In the genomic region with DNA sequence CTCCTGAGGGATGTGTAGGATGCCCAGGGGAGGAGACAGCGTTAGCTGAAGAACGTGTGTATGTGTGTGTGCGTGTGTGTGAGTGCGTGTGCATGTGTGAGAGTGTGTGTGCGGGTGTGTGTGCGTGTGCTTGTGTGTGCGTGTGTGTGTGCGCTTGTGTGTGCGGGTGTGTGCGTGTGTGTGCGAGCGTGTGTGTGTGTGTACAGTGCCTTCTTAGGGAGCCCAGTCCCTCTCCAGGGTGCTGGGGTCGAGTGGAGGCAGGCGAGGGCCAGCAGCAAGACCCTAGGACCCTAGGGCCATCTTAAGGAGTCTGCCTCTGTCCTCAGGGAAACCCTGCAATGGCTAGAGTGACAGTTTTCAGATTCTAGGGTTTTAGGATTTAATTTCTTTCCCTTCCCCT, we compare ENCODE assay signal across 18 cellular contexts. TPM values are rescaled to one million over a fixed set of nuclear protein-coding genes. Genes with fewer than 3 reads are reported as not detected.
A peak's percentile ranks its signal among the peaks of the same experiment; 100 is the strongest.
DNase-seq lines count a peak whose midpoint lies in the region; ATAC-seq and TF ChIP-seq lines count a peak whose summit lies in the region.
"Had no signal": no experiment of that assay in that cellular context is flagged by ENCODE, and none has a peak within 500 bp of the region (broad histone marks: within the 10 kb centered on the region; RNA-seq: fewer than 3 reads in every experiment).

No MANE protein-coding gene starts in this region.

- intact Hi-C loops in natural killer cell (cut with micrococcal nuclease) = loop anchor here (1.0 kb wide), 1 partner anchor 82 kb away; no protein-coding TSS in a partner anchor

- peaks cover 23% of the 10 kb centered on the region for H3K79me2 ChIP-seq in SK-N-SH (ENCODE audit: insufficient read depth)

- H3F3A ChIP-seq in SK-N-SH (replicated peaks; ENCODE audit: insufficient read depth) = peaks cover 40% of the 10 kb centered on the region

- no peaks in the 10 kb centered on the region for H3K27me3 Mint-ChIP-seq in glutamatergic neuron (ENCODE audit: unreplicated experiment)
- no peaks in the 10 kb centered on the region for H3K27me3 Mint-ChIP-seq in natural killer cell (ENCODE audit: low read depth in 2 of 2)

- CTCF ChIA-PET in SK-N-SH (lab: Yijun Ruan, JAX) = interaction anchor here (0.5 to 17.4 kb wide), 20 partner anchors 9 to 304 kb away, joined by 3 to 277 read pairs (median 4); partner anchors contain the start of genes TOR2A and TTC16

- H3K4me3 Mint-ChIP-seq in glutamatergic neuron (ENCODE audit: unreplicated experiment) (peak overlapping the region; percentile 37), natural killer cell (no peak overlapping the region)
- H3K4me3 Mint-ChIP-seq in stimulated activated effector memory CD8-positive, alpha-beta T cell treated with anti-CD3 and anti-CD28 coated beads, Interleukin-12 subunit alpha, Interleukin-12 subunit beta, amount 100 ng/mL, for 72 hours = no peak overlapping the region
- H3K4me3 Mint-ChIP-seq: neural crest cell, T-helper 17 cell had no signal

- H3K27ac Mint-ChIP-seq in glutamatergic neuron (ENCODE audit: unreplicated experiment) = peak overlapping the region; percentile 52
- peak overlapping the region; percentile 8 for H3K27ac Mint-ChIP-seq in stimulated activated effector memory CD8-positive, alpha-beta T cell treated with anti-CD3 and anti-CD28 coated beads, Interleukin-12 subunit alpha, Interleukin-12 subunit beta, amount 100 ng/mL, for 72 hours
- H3K27ac Mint-ChIP-seq in natural killer cell = no peak overlapping the region
- H3K27ac Mint-ChIP-seq: activated T-helper 2 cell treated with anti-CD3 and anti-CD28 coated beads, Interferon-gamma antibody, Interleukin-2, Interleukin-4, amounts not matched to agents 10 μg/mL and 5 μg/mL and 100 μg/mL, durations not matched to agents 14 hours and 24 hours and 36 hours; T-helper 17 cell had no signal

- peaks cover 2% of the 10 kb centered on the region for H3K9me3 Mint-ChIP-seq in glutamatergic neuron (ENCODE audit: unreplicated experiment)
- no peaks in the 10 kb centered on the region for H3K9me3 Mint-ChIP-seq in stimulated activated effector memory CD8-positive, alpha-beta T cell treated with anti-CD3 and anti-CD28 coated beads, Interleukin-12 subunit alpha, Interleukin-12 subunit beta, amount 100 ng/mL, for 72 hours
- no peaks in the 10 kb centered on the region for H3K9me3 Mint-ChIP-seq in natural killer cell
- H3K9me3 Mint-ChIP-seq: activated T-helper 2 cell treated with anti-CD3 and anti-CD28 coated beads, Interferon-gamma antibody, Interleukin-2, Interleukin-4, amounts not matched to agents 10 μg/mL and 5 μg/mL and 100 μg/mL, durations not matched to agents 14 hours and 24 hours and 36 hours; neural crest cell had no signal

- H4K20me1 ChIP-seq in SK-N-SH (ENCODE audit: insufficient read depth) = no peaks in the 10 kb centered on the region

- no peaks in the 10 kb centered on the region for H3K9me3 ChIP-seq in SK-N-SH
- H3K9me3 ChIP-seq: testis had no signal

- no peak for TF ChIP-seq RAD21 in SK-N-SH (IDR thresholded peaks at IDR 0.05; ENCODE audit: low read length)

- ATAC-seq in SK-N-SH treated with all-trans-retinoic acid at 6 μM for 48 hours = peak; percentile 47
- ATAC-seq in stimulated activated effector memory CD8-positive, alpha-beta T cell treated with anti-CD3 and anti-CD28 coated beads, Interleukin-12 subunit alpha, Interleukin-12 subunit beta, amount 100 ng/mL, for 72 hours = peak; percentile 17
- no peak for ATAC-seq in natural killer cell

- no peak overlapping the region for H3K4me2 ChIP-seq in SK-N-SH

- no peaks in the 10 kb centered on the region for H3K9me2 ChIP-seq in SK-N-SH

- 71% methylated on average over 13 of the region's 14 CpGs for WGBS in SK-N-SH (ENCODE audit: low lambda C conversion rate)

- POLR2A ChIA-PET in SK-N-SH (lab: Yijun Ruan, JAX) = no interaction called here

- TF ChIP-seq CTCF in SK-N-SH (IDR thresholded peaks at IDR 0.05) (no peak), VCaP (conservative IDR thresholded peaks at IDR 0.05) (no peak), glutamatergic neuron (IDR thresholded peaks at IDR 0.05; ENCODE audit: partially characterized antibody, unreplicated experiment) (no peak), natural killer cell (IDR thresholded peaks at IDR 0.05) (no peak)

- peaks cover 0 to 9% of the 10 kb centered on the region in 2 experiments for H3K36me3 ChIP-seq in SK-N-SH (replicated peaks in 1 of 2; ENCODE audit: control insufficient read depth in 1 of 2, insufficient read depth in 2 of 2, low read length in 1 of 2)
- H3K36me3 ChIP-seq: cardiac muscle cell, SJCRH30 had no signal

- no peak overlapping the region; a peak in 1 of 4 replicates for H3K4me3 ChIP-seq in SK-N-SH (ENCODE audit: low read depth in 2 of 2, low read length in 1 of 2)
- H3K4me3 ChIP-seq: cardiac muscle cell, dorsolateral prefrontal cortex, SJCRH30, testis had no signal

- no peak overlapping the region for H3K9ac ChIP-seq in SK-N-SH

- H3K4me1 Mint-ChIP-seq in glutamatergic neuron (ENCODE audit: low read depth, unreplicated experiment) (peaks cover 5% of the 10 kb centered on the region), natural killer cell (no peaks in the 10 kb centered on the region)
- H3K4me1 Mint-ChIP-seq in stimulated activated effector memory CD8-positive, alpha-beta T cell treated with anti-CD3 and anti-CD28 coated beads, Interleukin-12 subunit alpha, Interleukin-12 subunit beta, amount 100 ng/mL, for 72 hours = peaks cover 22% of the 10 kb centered on the region

- H2AFZ ChIP-seq in SK-N-SH (ENCODE audit: low read depth) = no peak overlapping the region

- TF ChIP-seq EP300 in SK-N-SH (IDR thresholded peaks at IDR 0.05; ENCODE audit: borderline replicate concordance in 1 of 2, low read depth in 1 of 2, low read length in 1 of 2) = no peak

- DNase-seq in SK-N-SH = no peak
- DNase-seq in glutamatergic neuron = no peak
- DNase-seq in stimulated activated effector memory CD8-positive, alpha-beta T cell treated with anti-CD3 and anti-CD28 coated beads, Interleukin-12 subunit alpha, Interleukin-12 subunit beta, amount 100 ng/mL, for 72 hours (ENCODE audit: low spot score in 2 of 2) = no peak
- DNase-seq in natural killer cell = no peak
- DNase-seq in NCI-H345 treated with DMSO at 0.1 percent for 48 hours (lab: John Stamatoyannopoulos, UW; ENCODE audit: unreplicated experiment) = no peak
- no peak for DNase-seq in AG08395 (ENCODE audit: low spot score)
- DNase-seq: GOT3, NCI-H524 treated with DMSO at 0.1 percent for 48 hours had no signal

- H3K4me1 ChIP-seq in SK-N-SH (ENCODE audit: control insufficient read depth in 1 of 2, insufficient read depth in 2 of 2, low read depth in 1 of 2, low read length in 1 of 2) = no peaks in the 10 kb centered on the region; a peak in 1 of 4 replicates
- H3K4me1 ChIP-seq: SJCRH30 had no signal

- no peaks in the 10 kb centered on the region for H3K27me3 ChIP-seq in SK-N-SH (ENCODE audit: insufficient read depth)
- H3K27me3 ChIP-seq: cardiac muscle cell, dorsolateral prefrontal cortex, SJCRH30, testis had no signal

- H3K27ac ChIP-seq in SK-N-SH (ENCODE audit: low read depth in 2 of 2, low read length in 1 of 2) (no peak overlapping the region; a peak in 1 of 4 replicates), VCaP (peak overlapping the region; percentile 86; the same call in 1 of the 2 replicates)
- H3K27ac ChIP-seq: 22Rv1, cardiac muscle cell, dorsolateral prefrontal cortex, SJCRH30, testis had no signal

- H3K36me3 Mint-ChIP-seq in glutamatergic neuron (ENCODE audit: unreplicated experiment) (no peaks in the 10 kb centered on the region), natural killer cell (no peaks in the 10 kb centered on the region)
- H3K36me3 Mint-ChIP-seq in stimulated activated effector memory CD8-positive, alpha-beta T cell treated with anti-CD3 and anti-CD28 coated beads, Interleukin-12 subunit alpha, Interleukin-12 subunit beta, amount 100 ng/mL, for 72 hours = peaks cover under 1% of the 10 kb centered on the region

TF ChIP-seq in SK-N-SH treated with all-trans-retinoic acid at 6 μM for 48 hours, 23 proteins besides CTCF, POLR2A, EP300 and RAD21 (continues in another document):
- TF ChIP-seq ZNF565 (CRISPR knock-in tag; conservative IDR thresholded peaks at IDR 0.05; ENCODE audit: low read depth) (no peak), ARNTL (CRISPR knock-in tag; IDR thresholded peaks at IDR 0.05; ENCODE audit: borderline replicate concordance, low read depth) (no peak), ZFP30 (CRISPR knock-in tag; IDR thresholded peaks at IDR 0.05) (no peak)

TF ChIP-seq in SK-N-SH, 30 proteins besides CTCF, POLR2A, EP300 and RAD21 (continues in another document):
- no peak for TF ChIP-seq TCF12 (IDR thresholded peaks at IDR 0.05)
- TF ChIP-seq RXRA (IDR thresholded peaks at IDR 0.05; ENCODE audit: borderline replicate concordance, low read depth) = no peak
- no peak for TF ChIP-seq SMC3 (IDR thresholded peaks at IDR 0.05; ENCODE audit: low read depth, low read length)
- no peak for TF ChIP-seq ELF1 (IDR thresholded peaks at IDR 0.05)
- TF ChIP-seq, protein P1, sequence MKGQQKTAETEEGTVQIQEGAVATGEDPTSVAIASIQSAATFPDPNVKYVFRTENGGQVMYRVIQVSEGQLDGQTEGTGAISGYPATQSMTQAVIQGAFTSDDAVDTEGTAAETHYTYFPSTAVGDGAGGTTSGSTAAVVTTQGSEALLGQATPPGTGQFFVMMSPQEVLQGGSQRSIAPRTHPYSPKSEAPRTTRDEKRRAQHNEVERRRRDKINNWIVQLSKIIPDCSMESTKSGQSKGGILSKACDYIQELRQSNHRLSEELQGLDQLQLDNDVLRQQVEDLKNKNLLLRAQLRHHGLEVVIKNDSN (IDR thresholded peaks at IDR 0.05; ENCODE audit: borderline replicate concordance, low read depth) = no peak
- TF ChIP-seq FOXM1 (IDR thresholded peaks at IDR 0.05; ENCODE audit: low read depth) = no peak
- TF ChIP-seq ZBTB33 (IDR thresholded peaks at IDR 0.05; ENCODE audit: borderline replicate concordance, low read depth) = no peak

RNA-seq across cellular contexts. Expression of gene STXBP1, which starts 26.0 kb away (rescaled TPM):
- polyA plus RNA-seq in SK-N-SH (2012; rRNA removed) = 33.0 and 44.3 TPM in 2 replicates
- polyA plus RNA-seq in SK-N-SH (2012; cell fraction: cytosol; rRNA removed) = 39.2 and 49.4 TPM in 2 replicates
- 61.1 and 68.8 TPM in 2 replicates for polyA plus RNA-seq in SK-N-SH (2012; cell fraction: nucleus; rRNA removed)
- total RNA-seq in glutamatergic neuron (ENCODE audit: unreplicated experiment) = 402 TPM
- total RNA-seq in natural killer cell = 1 to 10 TPM in 2 of 3 donors, under 1 TPM in 1; 0.97 to 1.8 (median 1.6) TPM

Comparison
In these comparisons a context has a peak if more than half of its experiments do, and no peak if none do; other contexts are left out.
1. ATAC-seq: peak in SK-N-SH treated with all-trans-retinoic acid at 6 μM for 48 hours (single experiment) and stimulated activated effector memory CD8-positive, alpha-beta T cell treated with anti-CD3 and anti-CD28 coated beads, Interleukin-12 subunit alpha, Interleukin-12 subunit beta, amount 100 ng/mL, for 72 hours (single experiment); none in natural killer cell (0 of 3).
2. H3K27ac Mint-ChIP-seq: peak in glutamatergic neuron (single experiment) and stimulated activated effector memory CD8-positive, alpha-beta T cell treated with anti-CD3 and anti-CD28 coated beads, Interleukin-12 subunit alpha, Interleukin-12 subunit beta, amount 100 ng/mL, for 72 hours (single experiment); none in natural killer cell (0 of 2).
3. RNA of gene STXBP1, which starts 26.0 kb away (total RNA-seq): 402 TPM in glutamatergic neuron (single experiment); 0.97 to 1.8 TPM in natural killer cell; every median in the first group is over 100 times any median in the second.